11 cellular contexts compared by ENCODE assay signal in genomic region chr17:41970901-41971331, GRCh38. TPM values are rescaled to one million over a fixed set of nuclear protein-coding genes. Genes with fewer than 3 reads are reported as not detected.
DNase-seq lines count a peak whose midpoint lies in the region; ATAC-seq, FAIRE-seq and TF ChIP-seq lines count a peak whose summit lies in the region.
"Had no signal": no experiment of that assay in that cellular context is flagged by ENCODE, and none has a peak within 500 bp of the region (broad histone marks: within the 10 kb centered on the region; RNA-seq: fewer than 3 reads in every experiment).

No MANE protein-coding gene starts in this region.

- whole genome bisulfite sequencing in thyroid gland, 2 donors = 66 to 76% methylated on average over 5 of the region's 5 CpGs

- H3K9me1 ChIP-seq in endothelial cell of umbilical vein (replicated peaks; ENCODE audit: control insufficient read depth, extremely low read depth, insufficient read depth, low read length) = no peaks in the 10 kb centered on the region

- H3K27me3 Mint-ChIP-seq in activated naive CD4-positive, alpha-beta T cell treated with anti-CD3 and anti-CD28 coated beads, Interleukin-2, amount 10 ng/mL, durations not matched to agents 7 days and 5 days = no peaks in the 10 kb centered on the region

- peaks cover 37% of the 10 kb centered on the region for H3K4me1 Mint-ChIP-seq in activated naive CD4-positive, alpha-beta T cell treated with anti-CD3 and anti-CD28 coated beads, Interleukin-2, amount 10 ng/mL, durations not matched to agents 7 days and 5 days

- H3K27ac ChIP-seq in endothelial cell of umbilical vein (ENCODE audit: insufficient read depth, low read depth, low read length) = no peak overlapping the region
- H3K27ac ChIP-seq in thyroid gland = peak overlapping the region in 2 of 3 donors; percentile 15 to 53
- H3K27ac ChIP-seq: PC-9, testis had no signal

- H3K9me3 Mint-ChIP-seq in activated naive CD4-positive, alpha-beta T cell treated with anti-CD3 and anti-CD28 coated beads, Interleukin-2, amount 10 ng/mL, durations not matched to agents 7 days and 5 days = no peaks in the 10 kb centered on the region
- no peaks in the 10 kb centered on the region for H3K9me3 Mint-ChIP-seq in activated naive CD4-positive, alpha-beta T cell treated with anti-CD3 and anti-CD28 coated beads, Interleukin-2, amount 50 U/mL, for 72 hours

- no peaks in the 10 kb centered on the region for H4K20me1 ChIP-seq in endothelial cell of umbilical vein (replicated peaks; ENCODE audit: control insufficient read depth, extremely low read depth, insufficient read depth, low read length)

- no peak for ATAC-seq in activated naive CD4-positive, alpha-beta T cell treated with anti-CD3 and anti-CD28 coated beads, Interleukin-2, amount 50 U/mL, for 72 hours
- ATAC-seq in HG03442 (IDR thresholded peaks at IDR 0.05; ENCODE audit: unreplicated experiment) = no peak

- POLR2A ChIA-PET in endothelial cell of umbilical vein (lab: Charles Lee) = no interaction called here

- intact Hi-C loops in endothelial cell of umbilical vein (cut with micrococcal nuclease) (no loop called here), thyroid gland (cut with DNase I) (loop anchor here (5.0 kb wide), 1 partner anchor 51 kb away; the partner anchor contains the start of gene NKIRAS2)

- H3K36me3 ChIP-seq in endothelial cell of umbilical vein (ENCODE audit: control insufficient read depth in 2 of 2, extremely low read depth in 1 of 2, insufficient read depth in 2 of 2, low read length in 2 of 2) (peaks cover 4 to 48% of the 10 kb centered on the region in 2 experiments), thyroid gland (peaks cover 32 to 37% of the 10 kb centered on the region in 2 donors)

- no peak for DNase-seq in activated naive CD4-positive, alpha-beta T cell treated with anti-CD3 and anti-CD28 coated beads, Interleukin-2, amount 10 ng/mL, durations not matched to agents 7 days and 5 days
- no peak for DNase-seq in activated naive CD4-positive, alpha-beta T cell treated with anti-CD3 and anti-CD28 coated beads, Interleukin-2, amount 50 U/mL, for 72 hours (ENCODE audit: low spot score in 2 of 2)
- DNase-seq in endothelial cell of umbilical vein (ENCODE audit: low read depth, low spot score) (peak; percentile 33), thyroid gland (peak; percentile 30 to 33), G401 (ENCODE audit: low spot score) (no peak)
- DNase-seq: amniotic stem cell, MV-4-11, PC-9, T-helper 1 cell, testis had no signal

- H3K9me3 ChIP-seq in endothelial cell of umbilical vein (replicated peaks; ENCODE audit: control insufficient read depth, insufficient read depth, low read length) = no peaks in the 10 kb centered on the region
- no peaks in the 10 kb centered on the region for H3K9me3 ChIP-seq in thyroid gland
- H3K9me3 ChIP-seq: testis had no signal

- H3K4me3 ChIP-seq in endothelial cell of umbilical vein (replicated peaks in 1 of 3; ENCODE audit: insufficient read depth in 1 of 3, low read depth in 1 of 3, low read length in 3 of 3) (no peak overlapping the region), thyroid gland (replicated peaks in 1 of 3) (no peak overlapping the region)
- H3K4me3 ChIP-seq: PC-9, testis had no signal

- no peak overlapping the region for H3K4me2 ChIP-seq in endothelial cell of umbilical vein (ENCODE audit: insufficient read depth, low read length)
- H3K4me2 ChIP-seq: PC-9 had no signal

- dilution Hi-C loops in endothelial cell of umbilical vein (cut with MboI; ENCODE audit: extremely low pct_ligation_motif_present, low sequenced_read_pairs) = loop anchor here (25.0 kb wide), 1 partner anchor 141 kb away; the partner anchor contains the start of genes DHX58, HSPB9 and KAT2A

- H3K27ac Mint-ChIP-seq in activated naive CD4-positive, alpha-beta T cell treated with anti-CD3 and anti-CD28 coated beads, Interleukin-2, amount 10 ng/mL, durations not matched to agents 7 days and 5 days = peak overlapping the region; percentile 50
- H3K27ac Mint-ChIP-seq in activated naive CD4-positive, alpha-beta T cell treated with anti-CD3 and anti-CD28 coated beads, Interleukin-2, amount 50 U/mL, for 72 hours = no peak overlapping the region

- in situ Hi-C loops in G401 (cut with HindIII; ENCODE audit: low sequenced_read_pairs) = no loop called here

- H3K4me1 ChIP-seq in endothelial cell of umbilical vein (ENCODE audit: control insufficient read depth, extremely low read depth, insufficient read depth, low read length) (peaks cover 9% of the 10 kb centered on the region), thyroid gland (peaks cover 6 to 30% of the 10 kb centered on the region in 2 donors)

- H3K9ac ChIP-seq in endothelial cell of umbilical vein (replicated peaks; ENCODE audit: extremely low read depth, insufficient read depth, low read length) = no peak overlapping the region

- BruUV-seq in endothelial cell of umbilical vein (replicated peaks; lab: Mats Ljungman, UMichigan) = no TSS peak

- H2AFZ ChIP-seq in endothelial cell of umbilical vein (ENCODE audit: low read depth, low read length) = no peak overlapping the region
- H2AFZ ChIP-seq: PC-9 had no signal

- no peak overlapping the region for H3K4me3 Mint-ChIP-seq in activated naive CD4-positive, alpha-beta T cell treated with anti-CD3 and anti-CD28 coated beads, Interleukin-2, amount 10 ng/mL, durations not matched to agents 7 days and 5 days

- no peak for TF ChIP-seq CTCF in endothelial cell of umbilical vein (IDR thresholded peaks at IDR 0.05; ENCODE audit: extremely low read depth in 1 of 2, insufficient read depth in 1 of 2, low read depth in 1 of 2, low read length in 2 of 2)
- TF ChIP-seq CTCF in thyroid gland (IDR thresholded peaks at IDR 0.05) = no peak

- H3K36me3 Mint-ChIP-seq in activated naive CD4-positive, alpha-beta T cell treated with anti-CD3 and anti-CD28 coated beads, Interleukin-2, amount 10 ng/mL, durations not matched to agents 7 days and 5 days = peaks cover 41% of the 10 kb centered on the region
- H3K36me3 Mint-ChIP-seq in activated naive CD4-positive, alpha-beta T cell treated with anti-CD3 and anti-CD28 coated beads, Interleukin-2, amount 50 U/mL, for 72 hours = peaks cover 13 to 16% of the 10 kb centered on the region in 2 donors

- FAIRE-seq in endothelial cell of umbilical vein (lab: Jason Lieb, UNC) = no peak

- CTCF ChIA-PET in activated naive CD4-positive, alpha-beta T cell treated with anti-CD3 and anti-CD28 coated beads, Interleukin-2, amount 10 ng/mL, durations not matched to agents 7 days and 5 days (lab: Charles Lee) = no interaction called here
- CTCF ChIA-PET in endothelial cell of umbilical vein (lab: Charles Lee) = no interaction called here

- H3K27me3 ChIP-seq in endothelial cell of umbilical vein (ENCODE audit: control insufficient read depth in 2 of 2, insufficient read depth in 2 of 2, low read length in 2 of 2) (no peaks in the 10 kb centered on the region), thyroid gland (no peaks in the 10 kb centered on the region)
- H3K27me3 ChIP-seq: testis had no signal

- peaks cover 22% of the 10 kb centered on the region for H3K79me2 ChIP-seq in endothelial cell of umbilical vein (ENCODE audit: control insufficient read depth, insufficient read depth, low read length)

- TF ChIP-seq POLR2A in endothelial cell of umbilical vein (IDR thresholded peaks at IDR 0.05; ENCODE audit: low read depth, low read length) (no peak), thyroid gland (IDR thresholded peaks at IDR 0.05) (no peak)

RNA-seq across cellular contexts. Expression of gene CNP, which starts 4.3 kb away (rescaled TPM):
- total RNA-seq in activated naive CD4-positive, alpha-beta T cell treated with anti-CD3 and anti-CD28 coated beads, Interleukin-2, amount 50 U/mL, for 72 hours = 10 to 100 TPM; 63.1 to 85.3 TPM
- 84.9 and 88.3 TPM in 2 replicates for total RNA-seq in endothelial cell of umbilical vein
- 48.6 and 49.4 TPM in 2 replicates for polyA plus RNA-seq in endothelial cell of umbilical vein
- 36.9 and 45.8 TPM in 2 replicates for polyA plus RNA-seq in endothelial cell of umbilical vein (2011; cell fraction: cytosol; rRNA removed)
- 33.7 and 34.5 TPM in 2 replicates for polyA plus RNA-seq in endothelial cell of umbilical vein (2011; cell fraction: nucleus; rRNA removed)
- polyA plus RNA-seq in endothelial cell of umbilical vein (2012) = 56.7 and 63.5 TPM in 2 replicates
- polyA minus RNA-seq in endothelial cell of umbilical vein = 137 and 194 TPM in 2 replicates
- 37.2 TPM for polyA minus RNA-seq in endothelial cell of umbilical vein (2011; cell fraction: cytosol; rRNA and poly(A)+ RNA removed)
- 25.3 and 45.3 TPM in 2 replicates for polyA minus RNA-seq in endothelial cell of umbilical vein (2011; cell fraction: nucleus; rRNA and poly(A)+ RNA removed)
- total RNA-seq in thyroid gland = 10 to 100 TPM; 41.8 to 65.2 (median 53.8) TPM
- total RNA-seq in G401 (2014; rRNA removed; shearing (Covaris generic)) = 55.4 and 76.7 TPM in 2 replicates

RNA-seq across cellular contexts. Expression of gene ODAD4, which starts 40.5 kb away (rescaled TPM):
- total RNA-seq in activated naive CD4-positive, alpha-beta T cell treated with anti-CD3 and anti-CD28 coated beads, Interleukin-2, amount 50 U/mL, for 72 hours = 1 to 10 TPM; 1.2 to 2.0 TPM
- total RNA-seq in endothelial cell of umbilical vein (0.60 and 1.0 TPM in 2 replicates), thyroid gland (1 to 10 TPM; 3.0 to 8.2 (median 3.8) TPM)
- polyA plus RNA-seq in endothelial cell of umbilical vein = 0.19 TPM in 1 of 2 replicates, not detected in the other
- 0.06 and 0.17 TPM in 2 replicates for polyA plus RNA-seq in endothelial cell of umbilical vein (2011; cell fraction: cytosol; rRNA removed)
- polyA plus RNA-seq in endothelial cell of umbilical vein (2011; cell fraction: nucleus; rRNA removed) = 1.1 and 1.2 TPM in 2 replicates
- 0.74 and 0.75 TPM in 2 replicates for polyA plus RNA-seq in endothelial cell of umbilical vein (2012)
- 0.17 and 0.34 TPM in 2 replicates for polyA minus RNA-seq in endothelial cell of umbilical vein
- polyA minus RNA-seq in endothelial cell of umbilical vein (2011; cell fraction: cytosol; rRNA and poly(A)+ RNA removed) = not detected
- polyA minus RNA-seq in endothelial cell of umbilical vein (2011; cell fraction: nucleus; rRNA and poly(A)+ RNA removed) = 0.58 and 0.72 TPM in 2 replicates
- 1.7 TPM in 1 of 2 replicates, not detected in the other for total RNA-seq in G401 (2014; rRNA removed; shearing (Covaris generic))

RNA-seq across cellular contexts. Expression of gene DNAJC7, which starts 46.3 kb away (rescaled TPM):
- total RNA-seq in activated naive CD4-positive, alpha-beta T cell treated with anti-CD3 and anti-CD28 coated beads, Interleukin-2, amount 50 U/mL, for 72 hours = 100 to 1,000 TPM; 109 to 122 TPM
- total RNA-seq in endothelial cell of umbilical vein (103 and 111 TPM in 2 replicates), thyroid gland (10 to 100 TPM; 62.6 to 84.0 (median 65.6) TPM)
- 16.0 and 19.8 TPM in 2 replicates for polyA plus RNA-seq in endothelial cell of umbilical vein
- polyA plus RNA-seq in endothelial cell of umbilical vein (2011; cell fraction: cytosol; rRNA removed) = 39.5 and 42.6 TPM in 2 replicates
- 45.3 and 54.5 TPM in 2 replicates for polyA plus RNA-seq in endothelial cell of umbilical vein (2011; cell fraction: nucleus; rRNA removed)
- polyA plus RNA-seq in endothelial cell of umbilical vein (2012) = 87.7 and 106 TPM in 2 replicates
- polyA minus RNA-seq in endothelial cell of umbilical vein = 62.2 and 72.3 TPM in 2 replicates
- polyA minus RNA-seq in endothelial cell of umbilical vein (2011; cell fraction: cytosol; rRNA and poly(A)+ RNA removed) = 31.3 TPM
- 73.8 and 99.0 TPM in 2 replicates for polyA minus RNA-seq in endothelial cell of umbilical vein (2011; cell fraction: nucleus; rRNA and poly(A)+ RNA removed)
- total RNA-seq in G401 (2014; rRNA removed; shearing (Covaris generic)) = 148 and 158 TPM in 2 replicates

RNA-seq across cellular contexts. Expression of gene NKIRAS2, which starts 49.0 kb away (rescaled TPM):
- 10 to 100 TPM; 16.7 to 17.5 TPM for total RNA-seq in activated naive CD4-positive, alpha-beta T cell treated with anti-CD3 and anti-CD28 coated beads, Interleukin-2, amount 50 U/mL, for 72 hours
- total RNA-seq in endothelial cell of umbilical vein = 57.3 and 60.4 TPM in 2 replicates
- polyA plus RNA-seq in endothelial cell of umbilical vein = 87.6 and 96.9 TPM in 2 replicates
- polyA plus RNA-seq in endothelial cell of umbilical vein (2011; cell fraction: cytosol; rRNA removed) = 81.7 and 91.5 TPM in 2 replicates
- polyA plus RNA-seq in endothelial cell of umbilical vein (2011; cell fraction: nucleus; rRNA removed) = 46.9 and 47.8 TPM in 2 replicates
- polyA plus RNA-seq in endothelial cell of umbilical vein (2012) = 57.2 and 62.2 TPM in 2 replicates
- polyA minus RNA-seq in endothelial cell of umbilical vein = 61.9 and 68.8 TPM in 2 replicates
- 24.2 TPM for polyA minus RNA-seq in endothelial cell of umbilical vein (2011; cell fraction: cytosol; rRNA and poly(A)+ RNA removed)
- polyA minus RNA-seq in endothelial cell of umbilical vein (2011; cell fraction: nucleus; rRNA and poly(A)+ RNA removed) = 21.6 and 24.0 TPM in 2 replicates
- 10 to 100 TPM; 23.6 to 34.6 (median 26.6) TPM for total RNA-seq in thyroid gland
- total RNA-seq in G401 (2014; rRNA removed; shearing (Covaris generic)) = 42.6 and 65.5 TPM in 2 replicates

RNA-seq across cellular contexts. Expression of gene ACLY, which starts 52.2 kb away (rescaled TPM):
- 100 to 1,000 TPM; 140 to 187 TPM for total RNA-seq in activated naive CD4-positive, alpha-beta T cell treated with anti-CD3 and anti-CD28 coated beads, Interleukin-2, amount 50 U/mL, for 72 hours
- total RNA-seq in endothelial cell of umbilical vein (324 and 329 TPM in 2 replicates), thyroid gland (10 to 100 TPM; 62.6 to 85.2 (median 78.8) TPM)
- 174 and 176 TPM in 2 replicates for polyA plus RNA-seq in endothelial cell of umbilical vein
- polyA plus RNA-seq in endothelial cell of umbilical vein (2011; cell fraction: cytosol; rRNA removed) = 178 and 181 TPM in 2 replicates
- polyA plus RNA-seq in endothelial cell of umbilical vein (2011; cell fraction: nucleus; rRNA removed) = 233 and 236 TPM in 2 replicates
- 192 and 195 TPM in 2 replicates for polyA plus RNA-seq in endothelial cell of umbilical vein (2012)
- 400 and 417 TPM in 2 replicates for polyA minus RNA-seq in endothelial cell of umbilical vein
- 189 TPM for polyA minus RNA-seq in endothelial cell of umbilical vein (2011; cell fraction: cytosol; rRNA and poly(A)+ RNA removed)
- polyA minus RNA-seq in endothelial cell of umbilical vein (2011; cell fraction: nucleus; rRNA and poly(A)+ RNA removed) = 122 and 125 TPM in 2 replicates
- 193 and 255 TPM in 2 replicates for total RNA-seq in G401 (2014; rRNA removed; shearing (Covaris generic))

Comparison
In these comparisons a context has a peak if more than half of its experiments do, and no peak if none do; other contexts are left out.
1. DNase-seq: peak in endothelial cell of umbilical vein (single experiment) and thyroid gland (2 of 2); none in activated naive CD4-positive, alpha-beta T cell treated with anti-CD3 and anti-CD28 coated beads, Interleukin-2, amount 10 ng/mL, durations not matched to agents 7 days and 5 days (single experiment), activated naive CD4-positive, alpha-beta T cell treated with anti-CD3 and anti-CD28 coated beads, Interleukin-2, amount 50 U/mL, for 72 hours (0 of 2) and G401 (single experiment).